ENCODE assay signal across 8 cellular contexts in genomic region chr2:85887566-85888019, GRCh38. TPM values are rescaled to one million over a fixed set of nuclear protein-coding genes. Genes with fewer than 3 reads are reported as not detected.
DNase-seq lines count a peak whose midpoint lies in the region; ATAC-seq and TF ChIP-seq lines count a peak whose summit lies in the region.

No MANE protein-coding gene starts in this region.

- H2AFZ ChIP-seq in ACC112 (ENCODE audit: low read length, unreplicated experiment), result peak overlapping the region; percentile 55
- H2AFZ ChIP-seq in OCI-LY7 (ENCODE audit: low read length), result peak overlapping the region; percentile 100

- H3K9me3 ChIP-seq in OCI-LY7 (ENCODE audit: low read length) (no peaks in the 10 kb centered on the region), thoracic aorta (no peaks in the 10 kb centered on the region)

- H3K27me3 ChIP-seq in ACC112 (ENCODE audit: insufficient read depth, low read length) (no peaks in the 10 kb centered on the region), thoracic aorta (replicated peaks; ENCODE audit: insufficient read depth) (no peaks in the 10 kb centered on the region)

- DNase-seq in GM19238 (ENCODE audit: insufficient read length, low spot score), result peak; percentile 25
- peak; percentile 58 for DNase-seq in OCI-LY7 (ENCODE audit: low spot score)
- DNase-seq in activated T-cell treated with anti-CD3 and anti-CD28 coated beads, Interleukin-2, amount 50 U/mL, for 72 hours, result peak; percentile 50 to 59
- DNase-seq in fibroblast of gingiva (ENCODE audit: low read depth), result peak; percentile 40
- no peak for DNase-seq in natural killer cell treated with Interleukin-12 subunit alpha and Interleukin-12 subunit beta and Interleukin-15 and Interleukin-18, amount 100 ng/mL, for 72 hours (ENCODE audit: low spot score)
- no peak for DNase-seq in thoracic aorta (ENCODE audit: low spot score)
- DNase-seq in OCI-M2 (lab: John Stamatoyannopoulos, UW; ENCODE audit: unreplicated experiment), result no peak

- TF ChIP-seq CTCF in OCI-LY7 (conservative IDR thresholded peaks at IDR 0.05; ENCODE audit: low read length) (peak; percentile 43; the same call in 1 of the 2 replicates), thoracic aorta (IDR thresholded peaks at IDR 0.05) (no peak)

- ATAC-seq in activated T-cell treated with anti-CD3 and anti-CD28 coated beads, Interleukin-2, amount 50 U/mL, for 72 hours (replicated peaks in 1 of 2), result peak; percentile 35 to 36
- ATAC-seq in natural killer cell treated with Interleukin-12 subunit alpha and Interleukin-12 subunit beta and Interleukin-15 and Interleukin-18, amount 100 ng/mL, for 72 hours, result peak in 1 of 2 donors; percentile 35
- no peak for ATAC-seq in thoracic aorta (ENCODE audit: insufficient number of reproducible peaks, low FRiP score, low read depth)

- no peaks in the 10 kb centered on the region for H3K79me2 ChIP-seq in ACC112 (ENCODE audit: control insufficient read depth, insufficient read depth, low read length, unreplicated experiment)
- H3K79me2 ChIP-seq in OCI-LY7 (ENCODE audit: insufficient read depth, low read depth, low read length), result no peaks in the 10 kb centered on the region

- H3K4me1 ChIP-seq in ACC112 (ENCODE audit: control insufficient read depth, insufficient read depth, low read length, unreplicated experiment), result peaks cover 24% of the 10 kb centered on the region
- peaks cover 22% of the 10 kb centered on the region for H3K4me1 ChIP-seq in OCI-LY7 (ENCODE audit: insufficient read depth, low read length, poor library complexity, severe bottlenecking)
- peaks cover 26 to 38% of the 10 kb centered on the region in 2 donors for H3K4me1 ChIP-seq in thoracic aorta (ENCODE audit: control insufficient read depth in 1 of 2, low read depth in 2 of 2)

- H3K9me3 Mint-ChIP-seq in activated T-cell treated with anti-CD3 and anti-CD28 coated beads, Interleukin-2, amount 50 U/mL, for 72 hours, result no peaks in the 10 kb centered on the region
- no peaks in the 10 kb centered on the region for H3K9me3 Mint-ChIP-seq in natural killer cell treated with Interleukin-12 subunit alpha and Interleukin-12 subunit beta and Interleukin-15 and Interleukin-18, amount 100 ng/mL, for 72 hours

- H3K27ac ChIP-seq in ACC112 (ENCODE audit: low read depth, low read length) (0 out of 2 replicates have a peak overlapping the region, but pooled peaks have one; percentile 0), OCI-LY7 (ENCODE audit: low read depth, low read length, poor library complexity, severe bottlenecking) (no peak overlapping the region), thoracic aorta (peak overlapping the region; percentile 67 to 75)

- intact Hi-C loops in OCI-LY7 (cut with micrococcal nuclease; ENCODE audit: unreplicated experiment), result loop anchor here (2.0 to 10.0 kb wide), 2 partner anchors 177 to 193 kb away; no protein-coding TSS in a partner anchor

- H3K4me3 ChIP-seq in ACC112 (ENCODE audit: low read depth, low read length), result peak overlapping the region; percentile 90
- peak overlapping the region; percentile 87 for H3K4me3 ChIP-seq in OCI-LY7 (ENCODE audit: low read depth, low read length, poor library complexity, severe bottlenecking)
- H3K4me3 ChIP-seq in thoracic aorta, result peak overlapping the region; percentile 73

- H3K4me1 Mint-ChIP-seq in activated T-cell treated with anti-CD3 and anti-CD28 coated beads, Interleukin-2, amount 50 U/mL, for 72 hours (ENCODE audit: low read depth), result peaks cover 55% of the 10 kb centered on the region
- peaks cover 49 to 65% of the 10 kb centered on the region in 2 donors for H3K4me1 Mint-ChIP-seq in natural killer cell treated with Interleukin-12 subunit alpha and Interleukin-12 subunit beta and Interleukin-15 and Interleukin-18, amount 100 ng/mL, for 72 hours (ENCODE audit: low read depth in 2 of 2)

- no peaks in the 10 kb centered on the region for H3K9me2 ChIP-seq in OCI-LY7 (ENCODE audit: insufficient read depth, low read length)

- H3K4me2 ChIP-seq in OCI-LY7 (ENCODE audit: low read length), result peak overlapping the region; percentile 88

- H3K36me3 ChIP-seq in ACC112 (ENCODE audit: insufficient read depth, low read length) (no peaks in the 10 kb centered on the region), OCI-LY7 (ENCODE audit: insufficient read depth, low read length) (no peaks in the 10 kb centered on the region), thoracic aorta (no peaks in the 10 kb centered on the region)

- H3K27ac Mint-ChIP-seq in activated T-cell treated with anti-CD3 and anti-CD28 coated beads, Interleukin-2, amount 50 U/mL, for 72 hours, result peak overlapping the region; percentile 33
- H3K27ac Mint-ChIP-seq in natural killer cell treated with Interleukin-12 subunit alpha and Interleukin-12 subunit beta and Interleukin-15 and Interleukin-18, amount 100 ng/mL, for 72 hours, result peak overlapping the region; percentile 14 to 26

- POLR2A ChIA-PET in OCI-LY7 (lab: Charles Lee), result interaction anchor here (0.6 to 0.8 kb wide), 2 partner anchors 13 to 152 kb away, joined by 3 read pairs; no protein-coding TSS in a partner anchor

- CTCF ChIA-PET in OCI-LY7 (lab: Charles Lee; ENCODE audit: unreplicated experiment), result interaction anchor here (0.9 to 2.8 kb wide), 2 partner anchors 149 to 193 kb away, joined by 4 to 12 read pairs; no protein-coding TSS in a partner anchor

- peaks cover 5% of the 10 kb centered on the region for H3K27me3 Mint-ChIP-seq in activated T-cell treated with anti-CD3 and anti-CD28 coated beads, Interleukin-2, amount 50 U/mL, for 72 hours (ENCODE audit: low read depth)
- no peaks in the 10 kb centered on the region for H3K27me3 Mint-ChIP-seq in natural killer cell treated with Interleukin-12 subunit alpha and Interleukin-12 subunit beta and Interleukin-15 and Interleukin-18, amount 100 ng/mL, for 72 hours

- peak overlapping the region; percentile 82 to 83 for H3K4me3 Mint-ChIP-seq in activated T-cell treated with anti-CD3 and anti-CD28 coated beads, Interleukin-2, amount 50 U/mL, for 72 hours
- peak overlapping the region; percentile 69 for H3K4me3 Mint-ChIP-seq in natural killer cell treated with Interleukin-12 subunit alpha and Interleukin-12 subunit beta and Interleukin-15 and Interleukin-18, amount 100 ng/mL, for 72 hours

- no peaks in the 10 kb centered on the region for H4K20me1 ChIP-seq in OCI-LY7 (ENCODE audit: insufficient read depth, low read length)

- peaks cover 1 to 6% of the 10 kb centered on the region in 2 donors for H3K36me3 Mint-ChIP-seq in activated T-cell treated with anti-CD3 and anti-CD28 coated beads, Interleukin-2, amount 50 U/mL, for 72 hours (ENCODE audit: insufficient read depth in 2 of 2)
- H3K36me3 Mint-ChIP-seq in natural killer cell treated with Interleukin-12 subunit alpha and Interleukin-12 subunit beta and Interleukin-15 and Interleukin-18, amount 100 ng/mL, for 72 hours, result no peaks in the 10 kb centered on the region

- no TSS peak for BruUV-seq in OCI-LY7 (replicated peaks; lab: Mats Ljungman, UMichigan)

RNA-seq across cellular contexts. Expression of gene ST3GAL5, which starts 1.2 kb away (rescaled TPM):
- 6.1 and 7.4 TPM in 2 replicates for total RNA-seq in OCI-LY7 (2014; rRNA removed; shearing (Covaris generic))
- 8.5 and 11.3 TPM in 2 replicates for total RNA-seq in OCI-LY7 (2022)
- 10 to 100 TPM; 10.4 to 11.3 TPM for total RNA-seq in activated T-cell treated with anti-CD3 and anti-CD28 coated beads, Interleukin-2, amount 50 U/mL, for 72 hours
- total RNA-seq in natural killer cell treated with Interleukin-12 subunit alpha and Interleukin-12 subunit beta and Interleukin-15 and Interleukin-18, amount 100 ng/mL, for 72 hours, result 10 to 100 TPM; 28.9 to 31.8 TPM
- total RNA-seq in thoracic aorta, result 10 to 100 TPM; 11.9 to 32.7 TPM

Comparison
In these comparisons a context has a peak if more than half of its experiments do, and no peak if none do; other contexts are left out.
1. DNase-seq: peak in GM19238 (single experiment), OCI-LY7 (single experiment), activated T-cell treated with anti-CD3 and anti-CD28 coated beads, Interleukin-2, amount 50 U/mL, for 72 hours (2 of 2) and fibroblast of gingiva (single experiment); none in natural killer cell treated with Interleukin-12 subunit alpha and Interleukin-12 subunit beta and Interleukin-15 and Interleukin-18, amount 100 ng/mL, for 72 hours (single experiment), thoracic aorta (single experiment) and OCI-M2 (single experiment).
2. Peak in every context shown above with its lines, with median percentiles within 50 percentile points of each other: H3K4me3 ChIP-seq.